Comparison of ENCODE assay signal across 13 cellular contexts in genomic region chr13:34416833-34417425, GRCh38.
DNase-seq lines count a peak whose midpoint lies in the region; ATAC-seq and TF ChIP-seq lines count a peak whose summit lies in the region.
"Had no signal": no experiment of that assay in that cellular context is flagged by ENCODE, and none has a peak within 500 bp of the region (broad histone marks: within the 10 kb centered on the region; RNA-seq: fewer than 3 reads in every experiment).

No MANE protein-coding gene starts in this region.

- no peak for TF ChIP-seq POLR2A in stomach (IDR thresholded peaks at IDR 0.05)

- TF ChIP-seq EP300 in stomach (IDR thresholded peaks at IDR 0.05) = no peak

- no peaks in the 10 kb centered on the region for H3K36me3 Mint-ChIP-seq in stimulated activated effector memory CD8-positive, alpha-beta T cell treated with anti-CD3 and anti-CD28 coated beads, Interleukin-12 subunit alpha, Interleukin-12 subunit beta, amount 100 ng/mL, for 72 hours
- H3K36me3 Mint-ChIP-seq: activated CD8-positive, alpha-beta memory T cell treated with anti-CD3 and anti-CD28 coated beads, Interleukin-2, amount 10 ng/mL, durations not matched to agents 7 days and 5 days had no signal

- H3K27ac ChIP-seq in right atrium auricular region (no peak overlapping the region), thoracic aorta (no peak overlapping the region), stomach (no peak overlapping the region)
- H3K27ac ChIP-seq: 22Rv1 had no signal

- H3K36me3 ChIP-seq in right atrium auricular region (no peaks in the 10 kb centered on the region), thoracic aorta (no peaks in the 10 kb centered on the region), stomach (no peaks in the 10 kb centered on the region)

- 53 to 70% (median 59%) methylated on average over 5 of the region's 5 CpGs for WGBS in stomach, 5 donors

- H3K9me3 ChIP-seq in right atrium auricular region (no peaks in the 10 kb centered on the region), thoracic aorta (no peaks in the 10 kb centered on the region), stomach (no peaks in the 10 kb centered on the region)

- intact Hi-C loops in stomach (cut with DNase I; ENCODE audit: low total_unique reads) = no loop called here

- no peaks in the 10 kb centered on the region for H3K4me1 ChIP-seq in right atrium auricular region
- no peaks in the 10 kb centered on the region for H3K4me1 ChIP-seq in thoracic aorta (ENCODE audit: control insufficient read depth in 1 of 2, low read depth in 2 of 2)
- peaks cover 0 to 6% (median 0%) of the 10 kb centered on the region in 4 donors for H3K4me1 ChIP-seq in stomach

- H3K9me3 Mint-ChIP-seq in stimulated activated effector memory CD8-positive, alpha-beta T cell treated with anti-CD3 and anti-CD28 coated beads, Interleukin-12 subunit alpha, Interleukin-12 subunit beta, amount 100 ng/mL, for 72 hours = peaks cover 9% of the 10 kb centered on the region

- in situ Hi-C loops in astrocyte of the cerebellum (cut with HindIII; ENCODE audit: low sequenced_read_pairs) = no loop called here

- no peaks in the 10 kb centered on the region for H3K4me1 Mint-ChIP-seq in stimulated activated effector memory CD8-positive, alpha-beta T cell treated with anti-CD3 and anti-CD28 coated beads, Interleukin-12 subunit alpha, Interleukin-12 subunit beta, amount 100 ng/mL, for 72 hours
- H3K4me1 Mint-ChIP-seq: activated CD8-positive, alpha-beta memory T cell treated with anti-CD3 and anti-CD28 coated beads, Interleukin-2, amount 10 ng/mL, durations not matched to agents 7 days and 5 days had no signal

- no peak overlapping the region for H3K27ac Mint-ChIP-seq in stimulated activated effector memory CD8-positive, alpha-beta T cell treated with anti-CD3 and anti-CD28 coated beads, Interleukin-12 subunit alpha, Interleukin-12 subunit beta, amount 100 ng/mL, for 72 hours
- H3K27ac Mint-ChIP-seq: activated CD8-positive, alpha-beta memory T cell treated with anti-CD3 and anti-CD28 coated beads, Interleukin-2, amount 10 ng/mL, durations not matched to agents 7 days and 5 days had no signal

- H3K4me3 ChIP-seq in astrocyte of the cerebellum (ENCODE audit: low read depth, low read length) (no peak overlapping the region), right atrium auricular region (no peak overlapping the region), thoracic aorta (no peak overlapping the region), stomach (no peak overlapping the region)

- no peak for TF ChIP-seq CTCF in astrocyte of the cerebellum (IDR thresholded peaks at IDR 0.05; ENCODE audit: low read depth, low read length, missing control alignments)
- no peak for TF ChIP-seq CTCF in right atrium auricular region (IDR thresholded peaks at IDR 0.05)
- TF ChIP-seq CTCF in thoracic aorta (IDR thresholded peaks at IDR 0.05) = no peak
- TF ChIP-seq CTCF in stomach (IDR thresholded peaks at IDR 0.05) = no peak

- ATAC-seq in thoracic aorta (ENCODE audit: insufficient number of reproducible peaks, low FRiP score, low read depth) = peak; percentile 51
- ATAC-seq in stimulated activated effector memory CD8-positive, alpha-beta T cell treated with anti-CD3 and anti-CD28 coated beads, Interleukin-12 subunit alpha, Interleukin-12 subunit beta, amount 100 ng/mL, for 72 hours = no peak
- ATAC-seq: activated CD8-positive, alpha-beta memory T cell treated with anti-CD3 and anti-CD28 coated beads, Interleukin-2, amount 10 ng/mL, durations not matched to agents 7 days and 5 days had no signal

- DNase-seq in DMS 273 (lab: John Stamatoyannopoulos, UW; ENCODE audit: unreplicated experiment) = peak; percentile 41
- no peak for DNase-seq in DMS 273 treated with DMSO at 0.1 percent for 48 hours (lab: John Stamatoyannopoulos, UW)
- peak; percentile 28 for DNase-seq in astrocyte of the cerebellum (ENCODE audit: low read depth)
- DNase-seq in right atrium auricular region (ENCODE audit: low spot score) = peak; percentile 74
- DNase-seq in thoracic aorta (ENCODE audit: low spot score) = peak; percentile 3
- DNase-seq in glomerular visceral epithelial cell (ENCODE audit: extremely low spot score) = no peak
- no peak for DNase-seq in stomach
- DNase-seq in stimulated activated effector memory CD8-positive, alpha-beta T cell treated with anti-CD3 and anti-CD28 coated beads, Interleukin-12 subunit alpha, Interleukin-12 subunit beta, amount 100 ng/mL, for 72 hours (ENCODE audit: low spot score in 2 of 2) = no peak
- DNase-seq: activated CD8-positive, alpha-beta memory T cell treated with anti-CD3 and anti-CD28 coated beads, Interleukin-2, amount 10 ng/mL, durations not matched to agents 7 days and 5 days; DND-41; foreskin melanocyte; NK-92 treated with Interleukin-12 subunit alpha and Interleukin-12 subunit beta, amount 100 ng/mL, for 24 hours had no signal

- H3K27me3 ChIP-seq in right atrium auricular region = no peaks in the 10 kb centered on the region
- H3K27me3 ChIP-seq in thoracic aorta (replicated peaks; ENCODE audit: insufficient read depth) = no peaks in the 10 kb centered on the region
- no peaks in the 10 kb centered on the region for H3K27me3 ChIP-seq in stomach

- no peak overlapping the region for H3K4me3 Mint-ChIP-seq in stimulated activated effector memory CD8-positive, alpha-beta T cell treated with anti-CD3 and anti-CD28 coated beads, Interleukin-12 subunit alpha, Interleukin-12 subunit beta, amount 100 ng/mL, for 72 hours
- H3K4me3 Mint-ChIP-seq: activated CD8-positive, alpha-beta memory T cell treated with anti-CD3 and anti-CD28 coated beads, Interleukin-2, amount 10 ng/mL, durations not matched to agents 7 days and 5 days had no signal

Comparison
In these comparisons a context has a peak if more than half of its experiments do, and no peak if none do; other contexts are left out.
1. DNase-seq: peak in DMS 273 (single experiment), astrocyte of the cerebellum (single experiment), right atrium auricular region (single experiment) and thoracic aorta (single experiment); none in DMS 273 treated with DMSO at 0.1 percent for 48 hours (single experiment), glomerular visceral epithelial cell (single experiment), stomach (single experiment) and stimulated activated effector memory CD8-positive, alpha-beta T cell treated with anti-CD3 and anti-CD28 coated beads, Interleukin-12 subunit alpha, Interleukin-12 subunit beta, amount 100 ng/mL, for 72 hours (0 of 2).